25 cellular contexts compared by ENCODE assay signal in genomic region chr21:45135868-45136267, GRCh38.
DNase-seq lines count a peak whose midpoint lies in the region; TF ChIP-seq lines count a peak whose summit lies in the region.
"Had no signal": no experiment of that assay in that cellular context is flagged by ENCODE, and none has a peak within 500 bp of the region (broad histone marks: within the 10 kb centered on the region; RNA-seq: fewer than 3 reads in every experiment).

No MANE protein-coding gene starts in this region.

- H3K36me3 Mint-ChIP-seq in activated CD4-positive, alpha-beta T cell treated with anti-CD3 and anti-CD28 coated beads, Interleukin-2, amount 10 ng/mL, durations not matched to agents 24 days and 14 days (ENCODE audit: low read depth): peaks cover 2% of the 10 kb centered on the region
- H3K36me3 Mint-ChIP-seq: activated CD8-positive, alpha-beta memory T cell treated with anti-CD3 and anti-CD28 coated beads, Interleukin-2, amount 10 ng/mL, durations not matched to agents 7 days and 5 days had no signal

- TF ChIP-seq CTCF in tibial artery (IDR thresholded peaks at IDR 0.05): no peak

- intact Hi-C loops in activated CD4-positive, alpha-beta T cell treated with anti-CD3 and anti-CD28 coated beads, Interleukin-2, amount 10 ng/mL, durations not matched to agents 24 days and 14 days (cut with micrococcal nuclease): no loop called here
- intact Hi-C loops in tibial artery (cut with DNase I; ENCODE audit: low total_unique reads): no loop called here

- H3K4me3 ChIP-seq in adipocyte (ENCODE audit: low read length) (no peak overlapping the region), tibial artery (no peak overlapping the region)

- H3K9me3 Mint-ChIP-seq in activated CD4-positive, alpha-beta T cell treated with anti-CD3 and anti-CD28 coated beads, Interleukin-2, amount 10 ng/mL, durations not matched to agents 24 days and 14 days: no peaks in the 10 kb centered on the region
- H3K9me3 Mint-ChIP-seq: activated naive CD4-positive, alpha-beta T cell treated with anti-CD3 and anti-CD28 coated beads, Interleukin-2, amount 10 ng/mL, durations not matched to agents 7 days and 5 days; activated T-cell treated with anti-CD3 and anti-CD28 coated beads, Interleukin-2, amount 50 U/mL, for 72 hours; CD8-positive, alpha-beta memory T cell; naive thymus-derived CD8-positive, alpha-beta T cell had no signal

- peak overlapping the region; percentile 70 to 77 for H3K27ac ChIP-seq in tibial artery
- H3K27ac ChIP-seq: 22Rv1, epithelial cell of prostate had no signal

- H3K9me3 ChIP-seq in adipocyte (ENCODE audit: control insufficient read depth, low read length) (no peaks in the 10 kb centered on the region), tibial artery (no peaks in the 10 kb centered on the region)

- H3K4me1 Mint-ChIP-seq in activated CD4-positive, alpha-beta T cell treated with anti-CD3 and anti-CD28 coated beads, Interleukin-2, amount 10 ng/mL, durations not matched to agents 24 days and 14 days: peaks cover 20% of the 10 kb centered on the region

- no peaks in the 10 kb centered on the region for H3K36me3 ChIP-seq in adipocyte (ENCODE audit: control insufficient read depth, insufficient read depth, low read length, severe bottlenecking)
- H3K36me3 ChIP-seq in tibial artery: peaks cover 0 to 18% (median 5%) of the 10 kb centered on the region in 3 donors

- peak overlapping the region; percentile 3 for H3K27ac Mint-ChIP-seq in activated CD4-positive, alpha-beta T cell treated with anti-CD3 and anti-CD28 coated beads, Interleukin-2, amount 10 ng/mL, durations not matched to agents 24 days and 14 days
- H3K27ac Mint-ChIP-seq: activated CD8-positive, alpha-beta memory T cell treated with anti-CD3 and anti-CD28 coated beads, Interleukin-2, amount 10 ng/mL, durations not matched to agents 7 days and 5 days; activated naive CD4-positive, alpha-beta T cell treated with anti-CD3 and anti-CD28 coated beads, Interleukin-2, amount 10 ng/mL, durations not matched to agents 7 days and 5 days; activated T-cell treated with anti-CD3 and anti-CD28 coated beads, Interleukin-2, amount 50 U/mL, for 72 hours; naive thymus-derived CD8-positive, alpha-beta T cell had no signal

- H3K27me3 ChIP-seq in adipocyte (replicated peaks; ENCODE audit: control insufficient read depth, insufficient read depth, low read length) (no peaks in the 10 kb centered on the region), tibial artery (no peaks in the 10 kb centered on the region)

- DNase-seq in activated CD4-positive, alpha-beta T cell treated with anti-CD3 and anti-CD28 coated beads, Interleukin-2, amount 10 ng/mL, durations not matched to agents 24 days and 14 days: no peak
- DNase-seq in activated CD4-positive, alpha-beta T cell treated with anti-CD3 and anti-CD28 coated beads, Interleukin-2, amount 50 U/mL, for 48 hours: no peak
- no peak for DNase-seq in adipocyte (ENCODE audit: low read depth)
- DNase-seq in myocyte (ENCODE audit: low read depth): peak; percentile 98
- DNase-seq in tibial artery: peak in 1 of 2 donors; percentile 84
- DNase-seq in effector CD8-positive, alpha-beta T cell (lab: John Stamatoyannopoulos, UW): no peak
- no peak for DNase-seq in stimulated activated CD4-positive, alpha-beta T cell treated with anti-CD3 and anti-CD28 coated beads, Interleukin-4, amount 100 ng/mL, for 4 hours
- no peak for DNase-seq in NCI-H146 treated with DMSO at 0.1 percent for 48 hours (lab: John Stamatoyannopoulos, UW; ENCODE audit: unreplicated experiment)
- DNase-seq: activated CD4-positive, alpha-beta T cell treated with anti-CD3 and anti-CD28 coated beads for 48 hours; activated CD8-positive, alpha-beta memory T cell treated with anti-CD3 and anti-CD28 coated beads, Interleukin-2, amount 10 ng/mL, durations not matched to agents 7 days and 5 days; activated naive CD4-positive, alpha-beta T cell treated with anti-CD3 and anti-CD28 coated beads, Interleukin-2, amount 10 ng/mL, durations not matched to agents 7 days and 5 days; activated T-cell treated with anti-CD3 and anti-CD28 coated beads, Interleukin-2, amount 50 U/mL, for 72 hours; CD8-positive, alpha-beta memory T cell; DMS53; KBM-7; naive thymus-derived CD8-positive, alpha-beta T cell; NCI-H1436 treated with DMSO at 0.1 percent for 48 hours; NCI-H2171; NCI-H524; SIG-M5; stimulated activated CD4-positive, alpha-beta T cell treated with anti-CD3 and anti-CD28 coated beads, Interleukin-15, amount 100 ng/mL, for 24 hours; stimulated activated CD8-positive, alpha-beta memory T cell treated with anti-CD3 and anti-CD28 coated beads, Interleukin-4, amount 100 ng/mL, for 48 hours; trophoblast cell had no signal

- peaks cover 46% of the 10 kb centered on the region for H3K4me1 ChIP-seq in adipocyte (ENCODE audit: control insufficient read depth, insufficient read depth, low read length)
- peaks cover 0 to 98% (median 73%) of the 10 kb centered on the region in 4 donors for H3K4me1 ChIP-seq in tibial artery

- H3K27me3 Mint-ChIP-seq in activated CD4-positive, alpha-beta T cell treated with anti-CD3 and anti-CD28 coated beads, Interleukin-2, amount 10 ng/mL, durations not matched to agents 24 days and 14 days: no peaks in the 10 kb centered on the region
- H3K27me3 Mint-ChIP-seq: activated CD8-positive, alpha-beta memory T cell treated with anti-CD3 and anti-CD28 coated beads, Interleukin-2, amount 10 ng/mL, durations not matched to agents 7 days and 5 days; activated naive CD4-positive, alpha-beta T cell treated with anti-CD3 and anti-CD28 coated beads, Interleukin-2, amount 10 ng/mL, durations not matched to agents 7 days and 5 days; CD8-positive, alpha-beta memory T cell; naive thymus-derived CD8-positive, alpha-beta T cell had no signal

- no peak overlapping the region for H3K4me3 Mint-ChIP-seq in activated CD4-positive, alpha-beta T cell treated with anti-CD3 and anti-CD28 coated beads, Interleukin-2, amount 10 ng/mL, durations not matched to agents 24 days and 14 days
- H3K4me3 Mint-ChIP-seq: activated CD8-positive, alpha-beta memory T cell treated with anti-CD3 and anti-CD28 coated beads, Interleukin-2, amount 10 ng/mL, durations not matched to agents 7 days and 5 days; activated naive CD4-positive, alpha-beta T cell treated with anti-CD3 and anti-CD28 coated beads, Interleukin-2, amount 10 ng/mL, durations not matched to agents 7 days and 5 days; activated T-cell treated with anti-CD3 and anti-CD28 coated beads, Interleukin-2, amount 50 U/mL, for 72 hours; CD8-positive, alpha-beta memory T cell; naive thymus-derived CD8-positive, alpha-beta T cell had no signal

- H3K9ac ChIP-seq in adipocyte (ENCODE audit: low read length): peak overlapping the region; percentile 45
